Comparison of ENCODE assay signal across 1 cellular context in the genomic region with DNA sequence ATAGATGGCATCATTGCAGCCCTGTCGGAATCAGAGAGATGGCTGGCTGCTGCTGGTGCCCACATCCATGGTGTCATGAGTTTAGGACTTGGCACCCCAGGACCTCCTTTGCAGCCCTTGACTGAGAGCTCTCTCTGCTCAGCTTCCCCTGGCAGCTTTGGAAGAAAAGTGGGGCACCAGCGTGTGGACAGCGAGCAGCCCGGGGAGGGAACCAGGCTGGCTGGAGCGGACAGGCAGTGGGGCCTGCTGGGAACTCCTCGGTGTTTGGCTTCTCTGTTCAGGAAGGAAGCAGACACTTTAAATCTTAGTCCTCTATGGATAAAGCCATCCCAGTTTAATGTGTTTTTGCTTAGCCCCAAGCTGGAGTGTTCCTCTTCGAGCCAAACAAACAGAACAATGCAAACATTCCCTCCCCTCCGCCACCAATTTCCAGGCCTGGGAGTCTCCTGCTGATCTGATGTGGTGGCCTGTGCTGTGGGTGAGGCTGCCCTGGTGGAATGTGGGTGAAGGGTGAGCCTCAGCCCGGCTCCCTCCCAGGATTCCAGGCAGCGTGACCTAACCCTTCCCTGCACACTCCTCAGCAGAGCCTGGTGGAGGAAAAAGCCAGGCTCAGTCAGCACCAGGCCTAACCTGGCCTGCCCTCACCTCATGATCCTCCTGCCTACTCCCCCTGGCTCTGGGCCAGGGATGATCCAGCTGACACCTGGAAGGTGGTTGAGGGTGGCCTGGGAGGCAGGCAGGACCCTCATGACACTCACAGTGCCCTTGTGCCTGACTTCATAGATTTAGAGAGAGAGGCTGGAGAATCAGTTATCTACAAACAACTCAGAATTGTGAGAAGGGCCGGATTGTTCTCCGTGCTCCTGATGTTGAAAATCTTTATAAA.
TF ChIP-seq lines count a peak whose summit lies in the region.

No MANE protein-coding gene starts in this region.

TF ChIP-seq in HepG2, 621 proteins besides CTCF, POLR2A, EP300 and RAD21 (continued from another document and continues in another):
- TF ChIP-seq, protein P1, sequence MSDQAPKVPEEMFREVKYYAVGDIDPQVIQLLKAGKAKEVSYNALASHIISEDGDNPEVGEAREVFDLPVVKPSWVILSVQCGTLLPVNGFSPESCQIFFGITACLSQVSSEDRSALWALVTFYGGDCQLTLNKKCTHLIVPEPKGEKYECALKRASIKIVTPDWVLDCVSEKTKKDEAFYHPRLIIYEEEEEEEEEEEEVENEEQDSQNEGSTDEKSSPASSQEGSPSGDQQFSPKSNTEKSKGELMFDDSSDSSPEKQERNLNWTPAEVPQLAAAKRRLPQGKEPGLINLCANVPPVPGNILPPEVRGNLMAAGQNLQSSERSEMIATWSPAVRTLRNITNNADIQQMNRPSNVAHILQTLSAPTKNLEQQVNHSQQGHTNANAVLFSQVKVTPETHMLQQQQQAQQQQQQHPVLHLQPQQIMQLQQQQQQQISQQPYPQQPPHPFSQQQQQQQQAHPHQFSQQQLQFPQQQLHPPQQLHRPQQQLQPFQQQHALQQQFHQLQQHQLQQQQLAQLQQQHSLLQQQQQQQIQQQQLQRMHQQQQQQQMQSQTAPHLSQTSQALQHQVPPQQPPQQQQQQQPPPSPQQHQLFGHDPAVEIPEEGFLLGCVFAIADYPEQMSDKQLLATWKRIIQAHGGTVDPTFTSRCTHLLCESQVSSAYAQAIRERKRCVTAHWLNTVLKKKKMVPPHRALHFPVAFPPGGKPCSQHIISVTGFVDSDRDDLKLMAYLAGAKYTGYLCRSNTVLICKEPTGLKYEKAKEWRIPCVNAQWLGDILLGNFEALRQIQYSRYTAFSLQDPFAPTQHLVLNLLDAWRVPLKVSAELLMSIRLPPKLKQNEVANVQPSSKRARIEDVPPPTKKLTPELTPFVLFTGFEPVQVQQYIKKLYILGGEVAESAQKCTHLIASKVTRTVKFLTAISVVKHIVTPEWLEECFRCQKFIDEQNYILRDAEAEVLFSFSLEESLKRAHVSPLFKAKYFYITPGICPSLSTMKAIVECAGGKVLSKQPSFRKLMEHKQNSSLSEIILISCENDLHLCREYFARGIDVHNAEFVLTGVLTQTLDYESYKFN (CRISPR knock-in tag; conservative IDR thresholded peaks at IDR 0.05), result 0 out of 2 replicates have a peak, but pooled peaks have one; percentile 18
- TF ChIP-seq TCF12 (IDR thresholded peaks at IDR 0.05) (no peak), TCF12 (CRISPR knock-in tag; IDR thresholded peaks at IDR 0.05) (no peak), ZNF768 (CRISPR knock-in tag; IDR thresholded peaks at IDR 0.05) (peak; percentile 40; the same call in 1 of the 2 replicates), SALL1 (CRISPR knock-in tag; IDR thresholded peaks at IDR 0.05) (peak; percentile 76), FOXA3 (CRISPR knock-in tag; IDR thresholded peaks at IDR 0.05) (0 out of 2 replicates have a peak, but pooled peaks have one; percentile 6), GATAD2A (CRISPR knock-in tag; IDR thresholded peaks at IDR 0.05) (0 out of 2 replicates have a peak, but pooled peaks have one; percentile 44), BCL6 (CRISPR knock-in tag; IDR thresholded peaks at IDR 0.05) (peak; percentile 49), ZNF713 (CRISPR knock-in tag; IDR thresholded peaks at IDR 0.05) (no peak), KAT8 (CRISPR knock-in tag; IDR thresholded peaks at IDR 0.05) (peak; percentile 45; the same call in 1 of the 2 replicates), RXRB (CRISPR knock-in tag; IDR thresholded peaks at IDR 0.05; ENCODE audit: borderline replicate concordance) (peak; percentile 97), LCORL (IDR thresholded peaks at IDR 0.05) (no peak), LCORL (CRISPR knock-in tag; IDR thresholded peaks at IDR 0.05) (peak; percentile 40; the same call in 1 of the 2 replicates), YEATS2 (CRISPR knock-in tag; IDR thresholded peaks at IDR 0.05; ENCODE audit: borderline replicate concordance) (0 out of 2 replicates have a peak, but pooled peaks have one; percentile 49), ZNF773 (CRISPR knock-in tag; IDR thresholded peaks at IDR 0.05; ENCODE audit: borderline replicate concordance) (no peak), ZMYM4 (CRISPR knock-in tag; IDR thresholded peaks at IDR 0.05) (0 out of 2 replicates have a peak, but pooled peaks have one; percentile 40), KMT2B (CRISPR knock-in tag; IDR thresholded peaks at IDR 0.05) (0 out of 2 replicates have a peak, but pooled peaks have one; percentile 30), ZNF143 (CRISPR knock-in tag; IDR thresholded peaks at IDR 0.05) (peak; percentile 54; the same call in 1 of the 2 replicates), KDM6A (CRISPR knock-in tag; IDR thresholded peaks at IDR 0.05; ENCODE audit: low read depth) (no peak), KLF13 (CRISPR knock-in tag; IDR thresholded peaks at IDR 0.05) (no peak), MEIS2 (CRISPR knock-in tag; IDR thresholded peaks at IDR 0.05) (no peak), REXO4 (CRISPR knock-in tag; IDR thresholded peaks at IDR 0.05; ENCODE audit: borderline replicate concordance) (no peak), TSC22D2 (CRISPR knock-in tag; IDR thresholded peaks at IDR 0.05; ENCODE audit: borderline replicate concordance) (0 out of 2 replicates have a peak, but pooled peaks have one; percentile 13), ZNF569 (CRISPR knock-in tag; IDR thresholded peaks at IDR 0.05; ENCODE audit: borderline replicate concordance) (no peak), ZFY (CRISPR knock-in tag; IDR thresholded peaks at IDR 0.05) (peak; percentile 33; the same call in 1 of the 2 replicates), FOXC1 (CRISPR knock-in tag; IDR thresholded peaks at IDR 0.05; ENCODE audit: borderline replicate concordance) (no peak), SKI (IDR thresholded peaks at IDR 0.05; ENCODE audit: partially characterized antibody) (peak; percentile 22), IKZF1 (IDR thresholded peaks at IDR 0.05) (no peak), ZNF354B (CRISPR knock-in tag; IDR thresholded peaks at IDR 0.05) (no peak), XRCC5 (optimal IDR thresholded peaks at IDR 0.05; ENCODE audit: low read length) (peak; percentile 72), ZNF331 (CRISPR knock-in tag; IDR thresholded peaks at IDR 0.05) (peak; percentile 56), ARID2 (CRISPR knock-in tag; IDR thresholded peaks at IDR 0.05; ENCODE audit: borderline replicate concordance) (peak; percentile 74; the same call in 1 of the 2 replicates), CHCHD3 (CRISPR knock-in tag; IDR thresholded peaks at IDR 0.05) (0 out of 2 replicates have a peak, but pooled peaks have one; percentile 13), ZNF607 (CRISPR knock-in tag; IDR thresholded peaks at IDR 0.05; ENCODE audit: borderline replicate concordance) (no peak), ZFP82 (CRISPR knock-in tag; IDR thresholded peaks at IDR 0.05; ENCODE audit: borderline replicate concordance) (no peak), FIP1L1 (IDR thresholded peaks at IDR 0.05; ENCODE audit: borderline replicate concordance, insufficient read depth, low read depth, low read length) (no peak), ZNF292 (CRISPR knock-in tag; IDR thresholded peaks at IDR 0.05; ENCODE audit: borderline replicate concordance, low read depth) (peak; percentile 74; the same call in 1 of the 2 replicates), ZNF124 (CRISPR knock-in tag; IDR thresholded peaks at IDR 0.05) (no peak), MIER2 (CRISPR knock-in tag; IDR thresholded peaks at IDR 0.05) (0 out of 2 replicates have a peak, but pooled peaks have one; percentile 16), POGZ (CRISPR knock-in tag; IDR thresholded peaks at IDR 0.05) (0 out of 2 replicates have a peak, but pooled peaks have one; percentile 23), SAP130 (CRISPR knock-in tag; IDR thresholded peaks at IDR 0.05; ENCODE audit: low read depth) (peak; percentile 32; the same call in 1 of the 2 replicates), POLR2AphosphoS2 (IDR thresholded peaks at IDR 0.05; ENCODE audit: low read depth, low read length) (no peak), HIVEP1 (CRISPR knock-in tag; IDR thresholded peaks at IDR 0.05) (no peak; the same call in 1 of the 2 replicates), GABPB1 (CRISPR knock-in tag; IDR thresholded peaks at IDR 0.05) (peak; percentile 46; the same call in 1 of the 2 replicates), ZNF644 (CRISPR knock-in tag; IDR thresholded peaks at IDR 0.05; ENCODE audit: low read depth) (peak; percentile 18; the same call in 1 of the 2 replicates)
- TF ChIP-seq, protein P2, sequence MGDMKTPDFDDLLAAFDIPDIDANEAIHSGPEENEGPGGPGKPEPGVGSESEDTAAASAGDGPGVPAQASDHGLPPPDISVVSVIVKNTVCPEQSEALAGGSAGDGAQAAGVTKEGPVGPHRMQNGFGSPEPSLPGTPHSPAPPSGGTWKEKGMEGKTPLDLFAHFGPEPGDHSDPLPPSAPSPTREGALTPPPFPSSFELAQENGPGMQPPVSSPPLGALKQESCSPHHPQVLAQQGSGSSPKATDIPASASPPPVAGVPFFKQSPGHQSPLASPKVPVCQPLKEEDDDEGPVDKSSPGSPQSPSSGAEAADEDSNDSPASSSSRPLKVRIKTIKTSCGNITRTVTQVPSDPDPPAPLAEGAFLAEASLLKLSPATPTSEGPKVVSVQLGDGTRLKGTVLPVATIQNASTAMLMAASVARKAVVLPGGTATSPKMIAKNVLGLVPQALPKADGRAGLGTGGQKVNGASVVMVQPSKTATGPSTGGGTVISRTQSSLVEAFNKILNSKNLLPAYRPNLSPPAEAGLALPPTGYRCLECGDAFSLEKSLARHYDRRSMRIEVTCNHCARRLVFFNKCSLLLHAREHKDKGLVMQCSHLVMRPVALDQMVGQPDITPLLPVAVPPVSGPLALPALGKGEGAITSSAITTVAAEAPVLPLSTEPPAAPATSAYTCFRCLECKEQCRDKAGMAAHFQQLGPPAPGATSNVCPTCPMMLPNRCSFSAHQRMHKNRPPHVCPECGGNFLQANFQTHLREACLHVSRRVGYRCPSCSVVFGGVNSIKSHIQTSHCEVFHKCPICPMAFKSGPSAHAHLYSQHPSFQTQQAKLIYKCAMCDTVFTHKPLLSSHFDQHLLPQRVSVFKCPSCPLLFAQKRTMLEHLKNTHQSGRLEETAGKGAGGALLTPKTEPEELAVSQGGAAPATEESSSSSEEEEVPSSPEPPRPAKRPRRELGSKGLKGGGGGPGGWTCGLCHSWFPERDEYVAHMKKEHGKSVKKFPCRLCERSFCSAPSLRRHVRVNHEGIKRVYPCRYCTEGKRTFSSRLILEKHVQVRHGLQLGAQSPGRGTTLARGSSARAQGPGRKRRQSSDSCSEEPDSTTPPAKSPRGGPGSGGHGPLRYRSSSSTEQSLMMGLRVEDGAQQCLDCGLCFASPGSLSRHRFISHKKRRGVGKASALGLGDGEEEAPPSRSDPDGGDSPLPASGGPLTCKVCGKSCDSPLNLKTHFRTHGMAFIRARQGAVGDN (CRISPR knock-in tag; IDR thresholded peaks at IDR 0.05), result peak; percentile 72
- TF ChIP-seq, protein P3, sequence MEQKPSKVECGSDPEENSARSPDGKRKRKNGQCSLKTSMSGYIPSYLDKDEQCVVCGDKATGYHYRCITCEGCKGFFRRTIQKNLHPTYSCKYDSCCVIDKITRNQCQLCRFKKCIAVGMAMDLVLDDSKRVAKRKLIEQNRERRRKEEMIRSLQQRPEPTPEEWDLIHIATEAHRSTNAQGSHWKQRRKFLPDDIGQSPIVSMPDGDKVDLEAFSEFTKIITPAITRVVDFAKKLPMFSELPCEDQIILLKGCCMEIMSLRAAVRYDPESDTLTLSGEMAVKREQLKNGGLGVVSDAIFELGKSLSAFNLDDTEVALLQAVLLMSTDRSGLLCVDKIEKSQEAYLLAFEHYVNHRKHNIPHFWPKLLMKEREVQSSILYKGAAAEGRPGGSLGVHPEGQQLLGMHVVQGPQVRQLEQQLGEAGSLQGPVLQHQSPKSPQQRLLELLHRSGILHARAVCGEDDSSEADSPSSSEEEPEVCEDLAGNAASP (CRISPR knock-in tag; IDR thresholded peaks at IDR 0.05; ENCODE audit: borderline replicate concordance), result peak; percentile 35; the same call in 1 of the 2 replicates
- TF ChIP-seq, protein P4, sequence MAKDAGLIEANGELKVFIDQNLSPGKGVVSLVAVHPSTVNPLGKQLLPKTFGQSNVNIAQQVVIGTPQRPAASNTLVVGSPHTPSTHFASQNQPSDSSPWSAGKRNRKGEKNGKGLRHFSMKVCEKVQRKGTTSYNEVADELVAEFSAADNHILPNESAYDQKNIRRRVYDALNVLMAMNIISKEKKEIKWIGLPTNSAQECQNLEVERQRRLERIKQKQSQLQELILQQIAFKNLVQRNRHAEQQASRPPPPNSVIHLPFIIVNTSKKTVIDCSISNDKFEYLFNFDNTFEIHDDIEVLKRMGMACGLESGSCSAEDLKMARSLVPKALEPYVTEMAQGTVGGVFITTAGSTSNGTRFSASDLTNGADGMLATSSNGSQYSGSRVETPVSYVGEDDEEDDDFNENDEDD (CRISPR knock-in tag; IDR thresholded peaks at IDR 0.05; ENCODE audit: borderline replicate concordance), result 0 out of 2 replicates have a peak, but pooled peaks have one; percentile 38
- TF ChIP-seq, protein P5, sequence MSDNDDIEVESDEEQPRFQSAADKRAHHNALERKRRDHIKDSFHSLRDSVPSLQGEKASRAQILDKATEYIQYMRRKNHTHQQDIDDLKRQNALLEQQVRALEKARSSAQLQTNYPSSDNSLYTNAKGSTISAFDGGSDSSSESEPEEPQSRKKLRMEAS (IDR thresholded peaks at IDR 0.05), result peak; percentile 31; the same call in 1 of the 2 replicates
- TF ChIP-seq, protein P6, sequence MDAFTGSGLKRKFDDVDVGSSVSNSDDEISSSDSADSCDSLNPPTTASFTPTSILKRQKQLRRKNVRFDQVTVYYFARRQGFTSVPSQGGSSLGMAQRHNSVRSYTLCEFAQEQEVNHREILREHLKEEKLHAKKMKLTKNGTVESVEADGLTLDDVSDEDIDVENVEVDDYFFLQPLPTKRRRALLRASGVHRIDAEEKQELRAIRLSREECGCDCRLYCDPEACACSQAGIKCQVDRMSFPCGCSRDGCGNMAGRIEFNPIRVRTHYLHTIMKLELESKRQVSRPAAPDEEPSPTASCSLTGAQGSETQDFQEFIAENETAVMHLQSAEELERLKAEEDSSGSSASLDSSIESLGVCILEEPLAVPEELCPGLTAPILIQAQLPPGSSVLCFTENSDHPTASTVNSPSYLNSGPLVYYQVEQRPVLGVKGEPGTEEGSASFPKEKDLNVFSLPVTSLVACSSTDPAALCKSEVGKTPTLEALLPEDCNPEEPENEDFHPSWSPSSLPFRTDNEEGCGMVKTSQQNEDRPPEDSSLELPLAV (CRISPR knock-in tag; conservative IDR thresholded peaks at IDR 0.05; ENCODE audit: low read depth), result no peak
- TF ChIP-seq, protein P7, sequence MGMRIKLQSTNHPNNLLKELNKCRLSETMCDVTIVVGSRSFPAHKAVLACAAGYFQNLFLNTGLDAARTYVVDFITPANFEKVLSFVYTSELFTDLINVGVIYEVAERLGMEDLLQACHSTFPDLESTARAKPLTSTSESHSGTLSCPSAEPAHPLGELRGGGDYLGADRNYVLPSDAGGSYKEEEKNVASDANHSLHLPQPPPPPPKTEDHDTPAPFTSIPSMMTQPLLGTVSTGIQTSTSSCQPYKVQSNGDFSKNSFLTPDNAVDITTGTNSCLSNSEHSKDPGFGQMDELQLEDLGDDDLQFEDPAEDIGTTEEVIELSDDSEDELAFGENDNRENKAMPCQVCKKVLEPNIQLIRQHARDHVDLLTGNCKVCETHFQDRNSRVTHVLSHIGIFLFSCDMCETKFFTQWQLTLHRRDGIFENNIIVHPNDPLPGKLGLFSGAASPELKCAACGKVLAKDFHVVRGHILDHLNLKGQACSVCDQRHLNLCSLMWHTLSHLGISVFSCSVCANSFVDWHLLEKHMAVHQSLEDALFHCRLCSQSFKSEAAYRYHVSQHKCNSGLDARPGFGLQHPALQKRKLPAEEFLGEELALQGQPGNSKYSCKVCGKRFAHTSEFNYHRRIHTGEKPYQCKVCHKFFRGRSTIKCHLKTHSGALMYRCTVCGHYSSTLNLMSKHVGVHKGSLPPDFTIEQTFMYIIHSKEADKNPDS (CRISPR knock-in tag; IDR thresholded peaks at IDR 0.05), result 0 out of 2 replicates have a peak, but pooled peaks have one; percentile 27
